13 cellular contexts compared by ENCODE assay signal in the genomic region with DNA sequence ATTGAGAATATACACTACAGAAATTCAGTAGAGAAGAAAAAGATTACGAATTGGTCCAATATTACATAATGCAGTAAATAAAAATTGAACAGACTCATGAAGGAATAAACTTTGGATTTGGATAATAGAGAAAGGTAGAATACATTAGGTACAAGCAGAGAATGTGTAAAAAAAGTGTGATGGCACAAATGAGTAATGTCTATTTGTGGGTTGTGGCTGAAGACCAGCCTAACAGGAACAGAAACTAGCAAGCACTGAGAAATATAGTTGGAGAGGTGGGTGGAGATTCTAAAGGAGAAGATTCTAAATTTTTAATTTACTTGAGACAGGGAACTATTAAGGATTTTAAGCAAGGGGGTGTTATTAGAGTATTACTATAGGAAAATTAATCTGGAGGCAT. TPM values are rescaled to one million over a fixed set of nuclear protein-coding genes. Genes with fewer than 3 reads are reported as not detected.
DNase-seq lines count a peak whose midpoint lies in the region; ATAC-seq lines count a peak whose summit lies in the region.
"Had no signal": no experiment of that assay in that cellular context is flagged by ENCODE, and none has a peak within 500 bp of the region (broad histone marks: within the 10 kb centered on the region; RNA-seq: fewer than 3 reads in every experiment).

No MANE protein-coding gene starts in this region.

- no peaks in the 10 kb centered on the region for H3K36me3 Mint-ChIP-seq in activated CD4-positive, alpha-beta T cell treated with anti-CD3 and anti-CD28 coated beads, Interleukin-2, amount 10 ng/mL, durations not matched to agents 24 days and 14 days (ENCODE audit: low read depth)
- no peaks in the 10 kb centered on the region for H3K36me3 Mint-ChIP-seq in activated naive CD4-positive, alpha-beta T cell treated with anti-CD3 and anti-CD28 coated beads, Interleukin-2, amount 10 ng/mL, durations not matched to agents 7 days and 5 days
- H3K36me3 Mint-ChIP-seq: natural killer cell had no signal

- no peak overlapping the region for H3K4me3 Mint-ChIP-seq in activated CD4-positive, alpha-beta T cell treated with anti-CD3 and anti-CD28 coated beads, Interleukin-2, amount 10 ng/mL, durations not matched to agents 24 days and 14 days
- H3K4me3 Mint-ChIP-seq in stimulated activated naive CD8-positive, alpha-beta T cell treated with anti-CD3 and anti-CD28 coated beads, Interleukin-15, amount 100 ng/mL, for 72 hours: no peak overlapping the region
- no peak overlapping the region for H3K4me3 Mint-ChIP-seq in activated naive CD4-positive, alpha-beta T cell treated with anti-CD3 and anti-CD28 coated beads, Interleukin-2, amount 10 ng/mL, durations not matched to agents 7 days and 5 days
- H3K4me3 Mint-ChIP-seq: natural killer cell had no signal

- peaks cover 6% of the 10 kb centered on the region for H3K4me1 Mint-ChIP-seq in activated CD4-positive, alpha-beta T cell treated with anti-CD3 and anti-CD28 coated beads, Interleukin-2, amount 10 ng/mL, durations not matched to agents 24 days and 14 days
- peaks cover 24% of the 10 kb centered on the region for H3K4me1 Mint-ChIP-seq in stimulated activated naive CD8-positive, alpha-beta T cell treated with anti-CD3 and anti-CD28 coated beads, Interleukin-15, amount 100 ng/mL, for 72 hours
- H3K4me1 Mint-ChIP-seq in activated naive CD4-positive, alpha-beta T cell treated with anti-CD3 and anti-CD28 coated beads, Interleukin-2, amount 10 ng/mL, durations not matched to agents 7 days and 5 days: peaks cover 7% of the 10 kb centered on the region

- peak; percentile 40 for DNase-seq in activated CD4-positive, alpha-beta T cell treated with anti-CD3 and anti-CD28 coated beads, Interleukin-2, amount 10 ng/mL, durations not matched to agents 24 days and 14 days
- no peak for DNase-seq in activated CD4-positive, alpha-beta T cell treated with anti-CD3 and anti-CD28 coated beads, Interleukin-2, amount 50 U/mL, for 48 hours
- DNase-seq in MV-4-11 (lab: John Stamatoyannopoulos, UW) (peak; percentile 86), mesenteric fat pad (ENCODE audit: low spot score) (no peak), iPS-NIHi11 (ENCODE audit: low spot score) (no peak)
- no peak for DNase-seq in stimulated activated naive CD8-positive, alpha-beta T cell treated with anti-CD3 and anti-CD28 coated beads, Interleukin-15, amount 100 ng/mL, for 72 hours
- DNase-seq in activated naive CD4-positive, alpha-beta T cell treated with anti-CD3 and anti-CD28 coated beads, Interleukin-2, amount 10 ng/mL, durations not matched to agents 7 days and 5 days: no peak
- DNase-seq: amygdala, natural killer cell, NCI-H1048 had no signal

- H3K27ac Mint-ChIP-seq in activated CD4-positive, alpha-beta T cell treated with anti-CD3 and anti-CD28 coated beads, Interleukin-2, amount 10 ng/mL, durations not matched to agents 24 days and 14 days: no peak overlapping the region
- H3K27ac Mint-ChIP-seq in stimulated activated naive CD8-positive, alpha-beta T cell treated with anti-CD3 and anti-CD28 coated beads, Interleukin-15, amount 100 ng/mL, for 72 hours: no peak overlapping the region
- no peak overlapping the region for H3K27ac Mint-ChIP-seq in activated naive CD4-positive, alpha-beta T cell treated with anti-CD3 and anti-CD28 coated beads, Interleukin-2, amount 10 ng/mL, durations not matched to agents 7 days and 5 days

- intact Hi-C loops in activated CD4-positive, alpha-beta T cell treated with anti-CD3 and anti-CD28 coated beads, Interleukin-2, amount 10 ng/mL, durations not matched to agents 24 days and 14 days (cut with micrococcal nuclease): loop anchor here (2.0 kb wide), 1 partner anchor 15 kb away; a partner anchor contains a TSS

- H3K27me3 Mint-ChIP-seq in activated CD4-positive, alpha-beta T cell treated with anti-CD3 and anti-CD28 coated beads, Interleukin-2, amount 10 ng/mL, durations not matched to agents 24 days and 14 days: peaks cover 6% of the 10 kb centered on the region
- peaks cover 30% of the 10 kb centered on the region for H3K27me3 Mint-ChIP-seq in stimulated activated naive CD8-positive, alpha-beta T cell treated with anti-CD3 and anti-CD28 coated beads, Interleukin-15, amount 100 ng/mL, for 72 hours
- peaks cover 5% of the 10 kb centered on the region for H3K27me3 Mint-ChIP-seq in activated naive CD4-positive, alpha-beta T cell treated with anti-CD3 and anti-CD28 coated beads, Interleukin-2, amount 10 ng/mL, durations not matched to agents 7 days and 5 days

- H3K9me3 Mint-ChIP-seq in activated CD4-positive, alpha-beta T cell treated with anti-CD3 and anti-CD28 coated beads, Interleukin-2, amount 10 ng/mL, durations not matched to agents 24 days and 14 days: peaks cover 19% of the 10 kb centered on the region
- peaks cover 5 to 10% of the 10 kb centered on the region in 2 donors for H3K9me3 Mint-ChIP-seq in stimulated activated naive CD8-positive, alpha-beta T cell treated with anti-CD3 and anti-CD28 coated beads, Interleukin-15, amount 100 ng/mL, for 72 hours
- peaks cover 4% of the 10 kb centered on the region for H3K9me3 Mint-ChIP-seq in activated naive CD4-positive, alpha-beta T cell treated with anti-CD3 and anti-CD28 coated beads, Interleukin-2, amount 10 ng/mL, durations not matched to agents 7 days and 5 days
- H3K9me3 Mint-ChIP-seq: natural killer cell had no signal

- peak; percentile 100 for ATAC-seq in HG02870 (IDR thresholded peaks at IDR 0.05; ENCODE audit: unreplicated experiment)
- ATAC-seq in stimulated activated naive CD8-positive, alpha-beta T cell treated with anti-CD3 and anti-CD28 coated beads, Interleukin-15, amount 100 ng/mL, for 72 hours: peak; percentile 96
- ATAC-seq: A549 had no signal

- CTCF ChIA-PET in activated naive CD4-positive, alpha-beta T cell treated with anti-CD3 and anti-CD28 coated beads, Interleukin-2, amount 10 ng/mL, durations not matched to agents 7 days and 5 days (lab: Charles Lee): interaction anchor here (0.9 kb wide), 1 partner anchor 216 kb away, joined by 3 read pairs; no protein-coding TSS in a partner anchor

RNA-seq across cellular contexts. Expression of a gene that starts 15.2 kb away (rescaled TPM):
- total RNA-seq in activated CD4-positive, alpha-beta T cell treated with anti-CD3 and anti-CD28 coated beads, Interleukin-2, amount 10 ng/mL, durations not matched to agents 24 days and 14 days: 9.8 and 10.8 TPM in 2 replicates
- 39.5 TPM for total RNA-seq in mesenteric fat pad

RNA-seq across cellular contexts. Expression of a gene that starts 30.2 kb away (rescaled TPM):
- not detected in 2 replicates for total RNA-seq in activated CD4-positive, alpha-beta T cell treated with anti-CD3 and anti-CD28 coated beads, Interleukin-2, amount 10 ng/mL, durations not matched to agents 24 days and 14 days
- not detected for total RNA-seq in mesenteric fat pad
- total RNA-seq: natural killer cell; T-helper 2 cell treated with Interferon-gamma antibody and Interleukin-4, amounts not matched to agents 100 ng/mL and 5 ng/mL, for 36 hours had no signal

Comparison
In these comparisons a context has a peak if more than half of its experiments do, and no peak if none do; other contexts are left out.
1. DNase-seq: peak in activated CD4-positive, alpha-beta T cell treated with anti-CD3 and anti-CD28 coated beads, Interleukin-2, amount 10 ng/mL, durations not matched to agents 24 days and 14 days (single experiment) and MV-4-11 (single experiment); none in activated CD4-positive, alpha-beta T cell treated with anti-CD3 and anti-CD28 coated beads, Interleukin-2, amount 50 U/mL, for 48 hours (0 of 2), stimulated activated naive CD8-positive, alpha-beta T cell treated with anti-CD3 and anti-CD28 coated beads, Interleukin-15, amount 100 ng/mL, for 72 hours (0 of 2), mesenteric fat pad (single experiment), iPS-NIHi11 (single experiment) and activated naive CD4-positive, alpha-beta T cell treated with anti-CD3 and anti-CD28 coated beads, Interleukin-2, amount 10 ng/mL, durations not matched to agents 7 days and 5 days (single experiment).